12 cellular contexts compared by ENCODE assay signal in the genomic region with DNA sequence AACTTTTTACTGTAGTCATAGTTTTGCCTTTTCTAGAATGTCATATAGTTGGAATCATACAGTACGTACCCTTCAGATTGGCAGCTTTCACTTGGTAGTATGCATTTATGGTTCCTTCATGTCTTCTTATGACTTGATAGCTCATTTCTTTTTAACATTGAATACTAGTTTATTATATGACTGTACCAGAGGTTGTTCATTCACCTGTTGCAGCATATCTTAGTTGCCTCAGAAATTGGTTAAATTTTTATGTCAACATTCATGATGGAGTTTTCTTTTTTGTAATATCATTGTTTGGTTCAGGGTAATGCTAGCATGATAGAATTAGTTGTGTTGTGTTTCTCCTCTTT.
DNase-seq lines count a peak whose midpoint lies in the region; ATAC-seq, FAIRE-seq and TF ChIP-seq lines count a peak whose summit lies in the region.
"Had no signal": no experiment of that assay in that cellular context is flagged by ENCODE, and none has a peak within 500 bp of the region (broad histone marks: within the 10 kb centered on the region; RNA-seq: fewer than 3 reads in every experiment).

No MANE protein-coding gene starts in this region.

- H3K4me3 ChIP-seq in endothelial cell of umbilical vein (replicated peaks in 1 of 3; ENCODE audit: insufficient read depth in 1 of 3, low read depth in 1 of 3, low read length in 3 of 3) (peak overlapping the region; percentile 16 to 44 (median 16)), skin epidermis (peak overlapping the region; percentile 9 to 34 (median 16))
- H3K4me3 ChIP-seq: body of pancreas, hepatocyte had no signal

- no peak overlapping the region for H3K9ac ChIP-seq in endothelial cell of umbilical vein (replicated peaks; ENCODE audit: extremely low read depth, insufficient read depth, low read length)

- ATAC-seq in GM18505 (IDR thresholded peaks at IDR 0.05; ENCODE audit: unreplicated experiment) = no peak

- H3K9me3 ChIP-seq in endothelial cell of umbilical vein (replicated peaks; ENCODE audit: control insufficient read depth, insufficient read depth, low read length) = no peaks in the 10 kb centered on the region
- H3K9me3 ChIP-seq: body of pancreas had no signal

- BruUV-seq in endothelial cell of umbilical vein (replicated peaks; lab: Mats Ljungman, UMichigan) = no TSS peak

- POLR2A ChIA-PET in endothelial cell of umbilical vein (lab: Charles Lee) = interaction anchor here (0.6 kb wide), 1 partner anchor 15 kb away, joined by 3 read pairs; no protein-coding TSS in a partner anchor

- no peak overlapping the region for H3K27ac Mint-ChIP-seq in IgD-negative memory B cell

- H3K4me1 ChIP-seq in endothelial cell of umbilical vein (ENCODE audit: control insufficient read depth, extremely low read depth, insufficient read depth, low read length) = no peaks in the 10 kb centered on the region
- H3K4me1 ChIP-seq: body of pancreas had no signal

- H2AFZ ChIP-seq in endothelial cell of umbilical vein (ENCODE audit: low read depth, low read length) = peak overlapping the region; percentile 51
- H2AFZ ChIP-seq: hepatocyte had no signal

- no peaks in the 10 kb centered on the region for H3K36me3 ChIP-seq in endothelial cell of umbilical vein (ENCODE audit: control insufficient read depth in 2 of 2, extremely low read depth in 1 of 2, insufficient read depth in 2 of 2, low read length in 2 of 2)

- DNase-seq in DMS153 treated with DMSO at 0.1 percent for 48 hours (lab: John Stamatoyannopoulos, UW; ENCODE audit: unreplicated experiment) = peak; percentile 20
- no peak for DNase-seq in DMS153 (lab: John Stamatoyannopoulos, UW)
- no peak for DNase-seq in endothelial cell of umbilical vein (ENCODE audit: low read depth, low spot score)
- no peak for DNase-seq in NCI-H2029 (lab: John Stamatoyannopoulos, UW)
- DNase-seq in CD1c-positive myeloid dendritic cell (ENCODE audit: extremely low spot score) = no peak
- DNase-seq: body of pancreas, NCI-H226 had no signal

- CTCF ChIA-PET in endothelial cell of umbilical vein (lab: Charles Lee) = interaction anchor here (1.1 to 1.4 kb wide), 4 partner anchors 7 to 275 kb away, joined by 3 read pairs; no protein-coding TSS in a partner anchor

- H3K9me1 ChIP-seq in endothelial cell of umbilical vein (replicated peaks; ENCODE audit: control insufficient read depth, extremely low read depth, insufficient read depth, low read length) = no peaks in the 10 kb centered on the region

- intact Hi-C loops in endothelial cell of umbilical vein (cut with micrococcal nuclease) = no loop called here

- no peaks in the 10 kb centered on the region for H4K20me1 ChIP-seq in endothelial cell of umbilical vein (replicated peaks; ENCODE audit: control insufficient read depth, extremely low read depth, insufficient read depth, low read length)

- no peaks in the 10 kb centered on the region for H3K36me3 Mint-ChIP-seq in IgD-negative memory B cell

- H3K4me1 Mint-ChIP-seq in IgD-negative memory B cell = peaks cover 2 to 10% (median 4%) of the 10 kb centered on the region in 3 donors

- TF ChIP-seq POLR2A in endothelial cell of umbilical vein (IDR thresholded peaks at IDR 0.05; ENCODE audit: low read depth, low read length) (no peak), GM18505 (IDR thresholded peaks at IDR 0.05; ENCODE audit: borderline replicate concordance, extremely low read depth, insufficient read depth, insufficient read length) (no peak)

- peaks cover 4 to 10% of the 10 kb centered on the region in 2 experiments for H3K27me3 ChIP-seq in endothelial cell of umbilical vein (ENCODE audit: control insufficient read depth in 2 of 2, insufficient read depth in 2 of 2, low read length in 2 of 2)
- H3K27me3 ChIP-seq: hepatocyte had no signal

- peak overlapping the region in 3 of 4 donors; percentile 18 to 93 (median 40) for H3K4me3 Mint-ChIP-seq in IgD-negative memory B cell

- dilution Hi-C loops in endothelial cell of umbilical vein (cut with MboI; ENCODE audit: extremely low pct_ligation_motif_present, low sequenced_read_pairs) = no loop called here

- peaks cover 0 to 5% (median 0%) of the 10 kb centered on the region in 3 donors for H3K9me3 Mint-ChIP-seq in IgD-negative memory B cell

- no peak for TF ChIP-seq CTCF in endothelial cell of umbilical vein (IDR thresholded peaks at IDR 0.05; ENCODE audit: extremely low read depth in 1 of 2, insufficient read depth in 1 of 2, low read depth in 1 of 2, low read length in 2 of 2)

- no peak for FAIRE-seq in endothelial cell of umbilical vein (lab: Jason Lieb, UNC)

- peaks cover 26% of the 10 kb centered on the region for H3K27me3 Mint-ChIP-seq in IgD-negative memory B cell

- H3K27ac ChIP-seq in endothelial cell of umbilical vein (ENCODE audit: insufficient read depth, low read depth, low read length) = no peak overlapping the region
- H3K27ac ChIP-seq in skin epidermis = no peak overlapping the region
- H3K27ac ChIP-seq: 22Rv1, body of pancreas, hepatocyte had no signal

- H3K4me2 ChIP-seq in endothelial cell of umbilical vein (ENCODE audit: insufficient read depth, low read length) = peak overlapping the region; percentile 53
- H3K4me2 ChIP-seq: hepatocyte had no signal

- no peaks in the 10 kb centered on the region for H3K79me2 ChIP-seq in endothelial cell of umbilical vein (ENCODE audit: control insufficient read depth, insufficient read depth, low read length)
- H3K79me2 ChIP-seq: hepatocyte had no signal

TF ChIP-seq in endothelial cell of umbilical vein, 7 proteins besides CTCF, POLR2A, EP300 and RAD21:
- TF ChIP-seq POLR2AphosphoS5 (IDR thresholded peaks at IDR 0.05; ENCODE audit: insufficient read depth, low read depth, low read length) (no peak), MYC (IDR thresholded peaks at IDR 0.05; ENCODE audit: low read depth, low read length) (no peak), GATA2 (IDR thresholded peaks at IDR 0.05; ENCODE audit: insufficient read depth, insufficient read length, low read depth, low read length) (no peak), EZH2 (IDR thresholded peaks at IDR 0.05; ENCODE audit: borderline replicate concordance, low read depth, low read length, severe bottlenecking) (no peak), FOS (IDR thresholded peaks at IDR 0.05; ENCODE audit: borderline replicate concordance, insufficient read depth, low read length) (no peak), JUN (IDR thresholded peaks at IDR 0.05; ENCODE audit: borderline replicate concordance, insufficient read depth, insufficient read length, low read depth) (no peak)
- TF ChIP-seq, protein P1, sequence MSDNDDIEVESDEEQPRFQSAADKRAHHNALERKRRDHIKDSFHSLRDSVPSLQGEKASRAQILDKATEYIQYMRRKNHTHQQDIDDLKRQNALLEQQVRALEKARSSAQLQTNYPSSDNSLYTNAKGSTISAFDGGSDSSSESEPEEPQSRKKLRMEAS (IDR thresholded peaks at IDR 0.05; ENCODE audit: insufficient read depth, insufficient read length) = no peak
